Comparison of ENCODE assay signal across 8 cellular contexts in genomic region chr2:45651415-45652089, GRCh38. TPM values are rescaled to one million over a fixed set of nuclear protein-coding genes. Genes with fewer than 3 reads are reported as not detected.
DNase-seq lines count a peak whose midpoint lies in the region; ATAC-seq and TF ChIP-seq lines count a peak whose summit lies in the region.

Gene PRKCE (plus strand): TSS chr2:45651675.

- intact Hi-C loops in lower lobe of right lung (cut with DNase I): no loop called here

- H3K4me2 ChIP-seq in DOHH2 (ENCODE audit: low read length): peak within 1 kb of the TSS; percentile 99

- no peak for TF ChIP-seq EP300 in Ishikawa (IDR thresholded peaks at IDR 0.05; ENCODE audit: borderline replicate concordance)

- H3K27me3 ChIP-seq in DOHH2 (ENCODE audit: control insufficient read depth, low read length) (peaks cover 40% of the 10 kb centered on the region), lower lobe of right lung (ENCODE audit: low read depth) (no peaks in the 10 kb centered on the region)

- H3K4me3 ChIP-seq in DOHH2 (ENCODE audit: low read length): peak within 1 kb of the TSS; percentile 96
- peak within 1 kb of the TSS; percentile 80 for H3K4me3 ChIP-seq in lower lobe of right lung

- no peak for TF ChIP-seq RAD21 in Ishikawa (IDR thresholded peaks at IDR 0.05; ENCODE audit: low read depth)

- H3F3A ChIP-seq in DOHH2 (ENCODE audit: control insufficient read depth, insufficient read depth): peaks cover 8% of the 10 kb centered on the region; the same call in 1 of the 2 replicates

- H3K9me2 ChIP-seq in DOHH2 (replicated peaks; ENCODE audit: control insufficient read depth, low read length): no peaks in the 10 kb centered on the region

- H3K36me3 ChIP-seq in DOHH2 (ENCODE audit: control insufficient read depth, low read length) (no peaks in the 10 kb centered on the region), lower lobe of right lung (no peaks in the 10 kb centered on the region)

- DNase-seq in activated CD4-positive, alpha-beta T cell treated with anti-CD3 and anti-CD28 coated beads, Interleukin-2, amount 50 U/mL, for 4 hours: peak; percentile 48 to 52
- peak; percentile 34 for DNase-seq in effector CD4-positive, alpha-beta T cell
- DNase-seq in lower lobe of right lung (peak; percentile 77), NCI-H774 (lab: John Stamatoyannopoulos, UW) (no peak)
- peak; percentile 36 to 41 for DNase-seq in stimulated activated CD4-positive, alpha-beta T cell treated with anti-CD3 and anti-CD28 coated beads, Interleukin-4, amount 100 ng/mL, for 48 hours (ENCODE audit: low read depth in 2 of 2)

- TF ChIP-seq CTCF in DOHH2 (IDR thresholded peaks at IDR 0.05; ENCODE audit: low read depth, low read length, poor library complexity, severe bottlenecking) (no peak), lower lobe of right lung (IDR thresholded peaks at IDR 0.05) (no peak)

- peaks cover 23% of the 10 kb centered on the region for H3K4me1 ChIP-seq in DOHH2 (ENCODE audit: control insufficient read depth, low read length)
- peaks cover 53% of the 10 kb centered on the region for H3K4me1 ChIP-seq in lower lobe of right lung

- 0 out of 2 replicates have a peak, but pooled peaks cover 4% of the 10 kb centered on the region for H4K20me1 ChIP-seq in DOHH2 (ENCODE audit: control insufficient read depth, insufficient read depth, low read depth, low read length)

- H3K27ac ChIP-seq in DOHH2 (ENCODE audit: low read depth, low read length) (peak within 1 kb of the TSS; percentile 32; the same call in 1 of the 2 replicates), lower lobe of right lung (peak within 1 kb of the TSS; percentile 98)

- ATAC-seq in GM21619 (IDR thresholded peaks at IDR 0.05; ENCODE audit: unreplicated experiment) (peak; percentile 17), lower lobe of right lung (peak; percentile 41 to 44)

- H3K9me3 ChIP-seq in DOHH2 (ENCODE audit: control insufficient read depth, insufficient read depth, low read length) (no peaks in the 10 kb centered on the region), lower lobe of right lung (no peaks in the 10 kb centered on the region)

- peaks cover 14% of the 10 kb centered on the region; the same call in 1 of the 2 replicates for H3K79me2 ChIP-seq in DOHH2 (ENCODE audit: control insufficient read depth, low read length)

TF ChIP-seq in Ishikawa, 13 proteins besides CTCF, POLR2A, EP300 and RAD21:
- TF ChIP-seq YY1 (IDR thresholded peaks at IDR 0.05; ENCODE audit: low read depth): no peak
- TF ChIP-seq ZBTB7A (IDR thresholded peaks at IDR 0.05; ENCODE audit: low read depth): 0 out of 2 replicates have a peak, but pooled peaks have one; percentile 44

RNA-seq across cellular contexts. Expression of gene PRKCE, which starts in this region (rescaled TPM):
- 85.0 TPM for total RNA-seq in lower lobe of right lung
